ENCODE assay signal across 16 cellular contexts in genomic region chr16:81842564-81843242, GRCh38.
DNase-seq lines count a peak whose midpoint lies in the region; ATAC-seq, FAIRE-seq and TF ChIP-seq lines count a peak whose summit lies in the region.
"Had no signal": no experiment of that assay in that cellular context is flagged by ENCODE, and none has a peak within 500 bp of the region (broad histone marks: within the 10 kb centered on the region; RNA-seq: fewer than 3 reads in every experiment).

No MANE protein-coding gene starts in this region.

- no peaks in the 10 kb centered on the region for H4K20me1 ChIP-seq in K562 (replicated peaks; ENCODE audit: control insufficient read depth, insufficient read depth, low read length)

- DNase-seq in activated T-cell treated with anti-CD3 and anti-CD28 coated beads, Interleukin-2, amount 50 U/mL, for 4 hours, result no peak
- DNase-seq in activated T-cell treated with anti-CD3 and anti-CD28 coated beads, Interleukin-2, amount 50 U/mL, for 1 hour, result no peak
- DNase-seq in KBM-7 (peak; percentile 42), K562 (ENCODE audit: extremely low read depth in 1 of 4, low spot score in 3 of 4) (no peak), HAP-1 (ENCODE audit: low spot score in 2 of 2) (no peak), omental fat pad (ENCODE audit: low spot score) (no peak)
- no peak for DNase-seq in stimulated activated naive B cell treated with anti-CD40 and anti-IgM and Interleukin-4, amounts not matched to agents 10 μg/mL and 1 μg/mL and 100 μg/mL, for 72 hours
- DNase-seq in effector CD8-positive, alpha-beta T cell (lab: John Stamatoyannopoulos, UW), result no peak
- DNase-seq: activated CD4-positive, alpha-beta T cell treated with anti-CD3 and anti-CD28 coated beads, Interleukin-2, amount 10 ng/mL, durations not matched to agents 7 days and 5 days; COR-L47; left lung; NCI-H1436; T-helper 1 cell had no signal

- H3K36me3 ChIP-seq in K562 (ENCODE audit: control insufficient read depth, insufficient read depth, low read length) (no peaks in the 10 kb centered on the region), HAP-1 (replicated peaks) (no peaks in the 10 kb centered on the region)
- H3K36me3 ChIP-seq: left lung had no signal

- no peak overlapping the region for H3K4me2 ChIP-seq in K562 (ENCODE audit: insufficient read depth, low read length)

- 10% methylated on average over 11 of the region's 12 CpGs for WGBS in K562 (ENCODE audit: insufficient coverage, low coverage, missing lambda C conversion rate)

- POLR2A ChIA-PET in K562 (lab: Yijun Ruan, JAX), result interaction anchor here (1.8 kb wide), 1 partner anchor 8 kb away, joined by 5 read pairs; no protein-coding TSS in a partner anchor

- TF ChIP-seq RAD21 in K562 (CRISPR knock-in tag; conservative IDR thresholded peaks at IDR 0.05 in 1 of 2, IDR thresholded peaks at IDR 0.05 in 1 of 2), result no peak

- no peaks in the 10 kb centered on the region for H3K36me3 Mint-ChIP-seq in activated T-cell treated with anti-CD3 and anti-CD28 coated beads, Interleukin-2, amount 50 U/mL, for 4 hours (ENCODE audit: insufficient read depth)
- H3K36me3 Mint-ChIP-seq in stimulated activated naive B cell treated with anti-CD40 and anti-IgM and Interleukin-4, amounts not matched to agents 10 μg/mL and 1 μg/mL and 100 μg/mL, for 72 hours, result peaks cover 28 to 41% of the 10 kb centered on the region in 2 donors

- H3K4me1 ChIP-seq in K562 (replicated peaks in 1 of 2; ENCODE audit: control insufficient read depth in 2 of 2, insufficient read depth in 2 of 2, low read length in 2 of 2) (no peaks in the 10 kb centered on the region; a peak in 2 of 5 replicates), HAP-1 (no peaks in the 10 kb centered on the region)

- no peak for ATAC-seq in activated T-cell treated with anti-CD3 and anti-CD28 coated beads, Interleukin-2, amount 50 U/mL, for 4 hours
- ATAC-seq in K562, result peak; percentile 48
- ATAC-seq in stimulated activated naive B cell treated with anti-CD40 and anti-IgM and Interleukin-4, amounts not matched to agents 10 μg/mL and 1 μg/mL and 100 μg/mL, for 72 hours (replicated peaks), result no peak
- no peak for ATAC-seq in omental fat pad (ENCODE audit: low FRiP score)
- ATAC-seq: activated T-helper 17 cell treated with anti-CD3 and anti-CD28 coated beads, Interleukin-2, amount 50 U/mL, for 72 hours; left lung had no signal

- H3K9me3 ChIP-seq in K562 (replicated peaks; ENCODE audit: control insufficient read depth, insufficient read depth, low read depth, low read length) (no peaks in the 10 kb centered on the region), HAP-1 (no peaks in the 10 kb centered on the region)
- H3K9me3 ChIP-seq: left lung had no signal

- H3K27me3 Mint-ChIP-seq in activated T-cell treated with anti-CD3 and anti-CD28 coated beads, Interleukin-2, amount 50 U/mL, for 4 hours (ENCODE audit: low read depth), result peaks cover 4% of the 10 kb centered on the region
- H3K27me3 Mint-ChIP-seq in stimulated activated naive B cell treated with anti-CD40 and anti-IgM and Interleukin-4, amounts not matched to agents 10 μg/mL and 1 μg/mL and 100 μg/mL, for 72 hours, result no peaks in the 10 kb centered on the region
- H3K27me3 Mint-ChIP-seq: activated CD4-positive, alpha-beta T cell treated with anti-CD3 and anti-CD28 coated beads, Interleukin-2, amount 10 ng/mL, durations not matched to agents 7 days and 5 days had no signal

- H3K9me1 ChIP-seq in K562 (ENCODE audit: control insufficient read depth, insufficient read depth, low read length), result no peaks in the 10 kb centered on the region

- H3K27me3 ChIP-seq in K562 (ENCODE audit: control insufficient read depth in 2 of 2, insufficient read depth in 2 of 2, low read length in 2 of 2) (peaks cover 32 to 61% of the 10 kb centered on the region in 2 experiments), HAP-1 (ENCODE audit: low read depth) (no peaks in the 10 kb centered on the region)
- H3K27me3 ChIP-seq: left lung had no signal

- no peak overlapping the region for H3K27ac ChIP-seq in K562 (ENCODE audit: extremely low read depth, low read depth, low read length)
- H3K27ac ChIP-seq: left lung had no signal

- TF ChIP-seq CTCF in K562 (IDR thresholded peaks at IDR 0.05 in 2 of 3, conservative IDR thresholded peaks at IDR 0.05 in 1 of 3; ENCODE audit: insufficient read depth in 2 of 3, low read depth in 1 of 3, low read length in 3 of 3) (no peak), omental fat pad (IDR thresholded peaks at IDR 0.05) (no peak)

- CTCF ChIA-PET in K562 (lab: Yijun Ruan, JAX; ENCODE audit: low intra/inter-chr PET ratio), result no interaction called here

- FAIRE-seq in K562 (lab: Jason Lieb, UNC), result no peak
- FAIRE-seq: A204.1, RCC 7860 had no signal

- H3K79me2 ChIP-seq in K562 (ENCODE audit: control insufficient read depth, insufficient read depth, low read length), result no peaks in the 10 kb centered on the region

- H3K27ac Mint-ChIP-seq in stimulated activated naive B cell treated with anti-CD40 and anti-IgM and Interleukin-4, amounts not matched to agents 10 μg/mL and 1 μg/mL and 100 μg/mL, for 72 hours, result peak overlapping the region; percentile 91
- H3K27ac Mint-ChIP-seq: activated CD4-positive, alpha-beta T cell treated with anti-CD3 and anti-CD28 coated beads, Interleukin-2, amount 10 ng/mL, durations not matched to agents 7 days and 5 days; activated T-helper 17 cell treated with anti-CD3 and anti-CD28 coated beads, Interleukin-2, amount 50 U/mL, for 72 hours had no signal

- peaks cover 14% of the 10 kb centered on the region for H3K4me1 Mint-ChIP-seq in activated T-cell treated with anti-CD3 and anti-CD28 coated beads, Interleukin-2, amount 50 U/mL, for 4 hours (ENCODE audit: low read depth)
- H3K4me1 Mint-ChIP-seq in stimulated activated naive B cell treated with anti-CD40 and anti-IgM and Interleukin-4, amounts not matched to agents 10 μg/mL and 1 μg/mL and 100 μg/mL, for 72 hours, result peaks cover 49 to 90% of the 10 kb centered on the region in 2 donors
- H3K4me1 Mint-ChIP-seq: activated T-helper 17 cell treated with anti-CD3 and anti-CD28 coated beads, Interleukin-2, amount 50 U/mL, for 72 hours had no signal

- no peak overlapping the region for H3K4me3 ChIP-seq in K562
- no peak overlapping the region for H3K4me3 ChIP-seq in HAP-1
- H3K4me3 ChIP-seq: left lung had no signal

- no peaks in the 10 kb centered on the region for H3K9me3 Mint-ChIP-seq in activated T-cell treated with anti-CD3 and anti-CD28 coated beads, Interleukin-2, amount 50 U/mL, for 4 hours
- H3K9me3 Mint-ChIP-seq in stimulated activated naive B cell treated with anti-CD40 and anti-IgM and Interleukin-4, amounts not matched to agents 10 μg/mL and 1 μg/mL and 100 μg/mL, for 72 hours, result peaks cover 0 to 4% of the 10 kb centered on the region in 2 donors
- H3K9me3 Mint-ChIP-seq: activated CD4-positive, alpha-beta T cell treated with anti-CD3 and anti-CD28 coated beads, Interleukin-2, amount 10 ng/mL, durations not matched to agents 7 days and 5 days; activated T-helper 17 cell treated with anti-CD3 and anti-CD28 coated beads, Interleukin-2, amount 50 U/mL, for 72 hours had no signal

- no peak for TF ChIP-seq POLR2A in K562 (conservative IDR thresholded peaks at IDR 0.05)

- BruUV-seq in K562 (replicated peaks; lab: Mats Ljungman, UMichigan), result no TSS peak

- in situ Hi-C loops in KBM-7 (cut with MboI; ENCODE audit: low pct_unique_long_range_greater_than_20kb, low sequenced_read_pairs) (no loop called here), K562 (cut with MboI) (no loop called here), HAP-1 (cut with MboI; ENCODE audit: low sequenced_read_pairs) (no loop called here)

- no peak overlapping the region for H2AFZ ChIP-seq in K562 (ENCODE audit: low read depth, low read length)

- intact Hi-C loops in K562 (cut with micrococcal nuclease), result no loop called here

- H3K9ac ChIP-seq in K562 (ENCODE audit: insufficient read depth in 1 of 2, low read depth in 2 of 2, low read length in 2 of 2), result no peak overlapping the region

- no peak for TF ChIP-seq EP300 in K562 (IDR thresholded peaks at IDR 0.05; ENCODE audit: low read length)

- peak overlapping the region; percentile 27 for H3K4me3 Mint-ChIP-seq in activated T-cell treated with anti-CD3 and anti-CD28 coated beads, Interleukin-2, amount 50 U/mL, for 4 hours
- H3K4me3 Mint-ChIP-seq in stimulated activated naive B cell treated with anti-CD40 and anti-IgM and Interleukin-4, amounts not matched to agents 10 μg/mL and 1 μg/mL and 100 μg/mL, for 72 hours, result peak overlapping the region; percentile 39 to 56
- H3K4me3 Mint-ChIP-seq: activated CD4-positive, alpha-beta T cell treated with anti-CD3 and anti-CD28 coated beads, Interleukin-2, amount 10 ng/mL, durations not matched to agents 7 days and 5 days; activated T-helper 17 cell treated with anti-CD3 and anti-CD28 coated beads, Interleukin-2, amount 50 U/mL, for 72 hours had no signal

TF ChIP-seq in K562, 482 proteins besides CTCF, POLR2A, EP300 and RAD21 (continues in another document):
- peak; percentile 65; the same call in 1 of the 2 replicates for TF ChIP-seq THRB (CRISPR knock-in tag; conservative IDR thresholded peaks at IDR 0.05)
- peak; percentile 52; the same call in 1 of the 2 replicates for TF ChIP-seq ZBTB26 (CRISPR knock-in tag; IDR thresholded peaks at IDR 0.05)
- TF ChIP-seq PURB (CRISPR knock-in tag; IDR thresholded peaks at IDR 0.05; ENCODE audit: low read depth), result no peak
- peak; percentile 15; the same call in 1 of the 2 replicates for TF ChIP-seq BCL6 (CRISPR knock-in tag; IDR thresholded peaks at IDR 0.05)
- no peak for TF ChIP-seq RNF2 (IDR thresholded peaks at IDR 0.05)
- TF ChIP-seq EHMT2 (IDR thresholded peaks at IDR 0.05), result no peak
